ENCODE assay signal across 10 cellular contexts in the genomic region with DNA sequence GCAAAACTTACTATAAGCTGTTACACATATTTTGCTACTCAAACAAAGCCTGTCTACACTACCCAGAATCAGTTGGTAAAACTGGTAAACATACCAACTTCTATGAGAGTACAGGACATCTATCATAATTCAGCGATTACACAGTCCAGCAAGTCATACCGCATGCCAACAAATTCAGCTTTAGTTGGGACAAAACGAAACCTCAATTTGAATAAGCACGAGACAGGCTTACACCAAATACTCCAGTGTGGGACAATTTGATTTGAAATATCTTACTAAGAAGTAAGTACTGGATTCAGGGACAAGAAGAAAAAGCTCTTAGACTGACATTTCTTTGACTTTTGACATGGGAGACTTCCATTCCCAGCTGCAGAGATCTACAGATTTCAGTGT. TPM values are rescaled to one million over a fixed set of nuclear protein-coding genes. Genes with fewer than 3 reads are reported as not detected.
DNase-seq lines count a peak whose midpoint lies in the region; ATAC-seq and TF ChIP-seq lines count a peak whose summit lies in the region.
"Had no signal": no experiment of that assay in that cellular context is flagged by ENCODE, and none has a peak within 500 bp of the region (broad histone marks: within the 10 kb centered on the region; RNA-seq: fewer than 3 reads in every experiment).

No MANE protein-coding gene starts in this region.

- peaks cover 2% of the 10 kb centered on the region for H3K36me3 Mint-ChIP-seq in activated naive CD8-positive, alpha-beta T cell treated with anti-CD3 and anti-CD28 coated beads, Interleukin-2, amount 50 U/mL, for 24 hours (ENCODE audit: low read depth)

- H3K27ac Mint-ChIP-seq in activated naive CD8-positive, alpha-beta T cell treated with anti-CD3 and anti-CD28 coated beads, Interleukin-2, amount 50 U/mL, for 24 hours, result no peak overlapping the region

- H3K4me1 Mint-ChIP-seq in activated naive CD8-positive, alpha-beta T cell treated with anti-CD3 and anti-CD28 coated beads, Interleukin-2, amount 50 U/mL, for 24 hours, result peaks cover 20% of the 10 kb centered on the region

- H3K4me3 ChIP-seq in heart right ventricle, result peak overlapping the region in 8 of 10 donors; percentile 47 to 86 (median 76)
- H3K4me3 ChIP-seq in tibial nerve, result peak overlapping the region; percentile 59 to 80 (median 68)

- intact Hi-C loops in heart right ventricle (cut with DNase I) (loop anchor here in 5 of 10 donors (5.0 to 10.0 kb wide), 5 partner anchors 39 to 176 kb away; no protein-coding TSS in a partner anchor), cardiac septum (cut with DNase I) (loop anchor here (5.0 kb wide), 4 partner anchors 39 to 254 kb away; no protein-coding TSS in a partner anchor)

- H3K9me3 ChIP-seq in heart right ventricle, result no peaks in the 10 kb centered on the region
- H3K9me3 ChIP-seq in tibial nerve, result no peaks in the 10 kb centered on the region
- H3K9me3 ChIP-seq: BLaER1 treated with 17β-estradiol and CSF1 and Interleukin-3, amounts not matched to agents 10 nM and 100 nM had no signal

- H3K36me3 ChIP-seq in heart right ventricle (no peaks in the 10 kb centered on the region), tibial nerve (no peaks in the 10 kb centered on the region)
- H3K36me3 ChIP-seq: BLaER1 treated with 17β-estradiol and CSF1 and Interleukin-3, amounts not matched to agents 10 nM and 100 nM had no signal

- TF ChIP-seq CTCF in heart right ventricle (IDR thresholded peaks at IDR 0.05) (no peak), tibial nerve (IDR thresholded peaks at IDR 0.05) (no peak)

- 63 to 91% methylated on average over 4 of the region's 4 CpGs for WGBS in heart right ventricle, 2 donors
- 47 to 52% methylated on average over 4 of the region's 4 CpGs for WGBS in tibial nerve, 2 donors

- no peak for DNase-seq in heart right ventricle
- no peak for DNase-seq in cardiac septum (ENCODE audit: low spot score)
- DNase-seq in activated naive CD8-positive, alpha-beta T cell treated with anti-CD3 and anti-CD28 coated beads, Interleukin-2, amount 50 U/mL, for 24 hours, result no peak
- peak; percentile 28 for DNase-seq in midbrain (lab: John Stamatoyannopoulos, UW)
- no peak for DNase-seq in tibial nerve (ENCODE audit: low spot score in 2 of 2)
- DNase-seq in activated gamma-delta T cell (lab: John Stamatoyannopoulos, UW), result no peak
- DNase-seq in activated CD4-positive, alpha-beta T cell treated with anti-CD3 and anti-CD28 coated beads for 48 hours, result no peak

- peak overlapping the region in 8 of 10 donors; percentile 78 to 89 (median 84) for H3K27ac ChIP-seq in heart right ventricle
- peak overlapping the region in 3 of 4 donors; percentile 27 to 84 (median 76) for H3K27ac ChIP-seq in tibial nerve
- H3K27ac ChIP-seq: BLaER1 treated with 17β-estradiol and CSF1 and Interleukin-3, amounts not matched to agents 10 nM and 100 nM; HL-60 had no signal

- no peaks in the 10 kb centered on the region for H3K9me3 Mint-ChIP-seq in activated naive CD8-positive, alpha-beta T cell treated with anti-CD3 and anti-CD28 coated beads, Interleukin-2, amount 50 U/mL, for 24 hours

- no peak for TF ChIP-seq EP300 in tibial nerve (IDR thresholded peaks at IDR 0.05)

- peaks cover 0 to 68% (median 0%) of the 10 kb centered on the region in 7 donors for H3K27me3 ChIP-seq in heart right ventricle
- H3K27me3 ChIP-seq in tibial nerve, result peaks cover 0 to 6% of the 10 kb centered on the region in 2 donors

- peaks cover 62% of the 10 kb centered on the region for H3K27me3 Mint-ChIP-seq in activated naive CD8-positive, alpha-beta T cell treated with anti-CD3 and anti-CD28 coated beads, Interleukin-2, amount 50 U/mL, for 24 hours

- peak overlapping the region; percentile 18 for H3K4me3 Mint-ChIP-seq in activated naive CD8-positive, alpha-beta T cell treated with anti-CD3 and anti-CD28 coated beads, Interleukin-2, amount 50 U/mL, for 24 hours

- peaks cover 0 to 67% (median 56%) of the 10 kb centered on the region in 9 donors for H3K4me1 ChIP-seq in heart right ventricle
- peaks cover 0 to 50% (median 18%) of the 10 kb centered on the region in 4 donors for H3K4me1 ChIP-seq in tibial nerve

- ATAC-seq in heart right ventricle, result no peak
- no peak for ATAC-seq in activated naive CD8-positive, alpha-beta T cell treated with anti-CD3 and anti-CD28 coated beads, Interleukin-2, amount 50 U/mL, for 24 hours
- no peak for ATAC-seq in GM19035 (IDR thresholded peaks at IDR 0.05; ENCODE audit: unreplicated experiment)

- no peak for TF ChIP-seq POLR2A in tibial nerve (IDR thresholded peaks at IDR 0.05)

RNA-seq across cellular contexts. Expression of gene NRG2, which starts 2.0 kb away (rescaled TPM):
- total RNA-seq in heart right ventricle, result 1 to 10 TPM; 1.0 to 6.6 (median 2.9) TPM
- 1 to 10 TPM in 1 of 2 donors, under 1 TPM in 1; 0.64 to 4.5 TPM for polyA plus RNA-seq in heart right ventricle
- 5.1 TPM for total RNA-seq in cardiac septum
- total RNA-seq in tibial nerve, result 1 to 10 TPM; 2.0 to 5.1 (median 3.4) TPM
